Comparison of ENCODE assay signal across 8 cellular contexts in the genomic region with DNA sequence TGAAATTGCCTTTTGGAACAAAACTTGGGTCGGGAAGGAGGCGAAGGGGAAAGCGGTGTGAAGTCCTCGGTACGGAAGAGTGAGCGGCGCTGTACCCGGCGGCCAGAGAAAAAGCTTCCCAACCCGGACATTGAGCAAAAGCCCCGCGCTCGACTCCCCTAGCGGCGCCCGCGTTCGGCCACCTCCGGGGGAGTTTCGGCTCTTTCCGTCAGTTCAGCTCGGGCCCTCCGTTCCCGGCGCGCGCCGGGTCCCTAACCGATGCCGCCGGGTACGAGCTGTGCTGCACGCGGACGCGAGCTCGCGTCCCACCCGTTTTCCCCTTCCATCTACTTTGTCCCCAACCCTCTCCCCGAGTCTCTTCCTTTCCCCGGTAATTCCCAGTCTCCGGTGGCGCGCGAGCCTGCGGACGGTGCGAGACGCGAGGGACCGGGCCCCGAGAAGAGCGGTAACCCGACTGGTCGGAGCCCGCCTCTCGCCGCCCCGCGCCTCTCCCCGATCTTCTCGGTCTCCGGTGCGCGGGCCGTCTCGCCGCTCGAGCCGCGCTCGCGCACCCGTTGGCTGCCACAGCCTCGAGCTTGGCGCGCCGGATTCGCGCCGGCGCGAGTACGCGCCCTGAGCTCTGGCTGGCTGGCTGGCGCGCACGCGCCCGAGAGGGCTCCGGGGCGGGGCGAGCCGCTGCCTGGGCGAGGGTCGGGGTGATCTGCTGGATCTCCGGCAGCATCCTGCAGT. TPM values are rescaled to one million over a fixed set of nuclear protein-coding genes. Genes with fewer than 3 reads are reported as not detected.
DNase-seq lines count a peak whose midpoint lies in the region; ATAC-seq and TF ChIP-seq lines count a peak whose summit lies in the region.

No MANE protein-coding gene starts in this region.

- peak; percentile 55 for ATAC-seq in GM21619 (IDR thresholded peaks at IDR 0.05; ENCODE audit: unreplicated experiment)
- ATAC-seq in naive B cell (ENCODE audit: low read depth in 2 of 2), result peak; percentile 77 to 79

- no peaks in the 10 kb centered on the region for H3K9me3 Mint-ChIP-seq in naive B cell

- H3K27me3 ChIP-seq in esophagus squamous epithelium, result no peaks in the 10 kb centered on the region

- WGBS in esophagus squamous epithelium, 2 donors, result 0% methylated on average over 7 to 45 of the region's 97 CpGs

- peak overlapping the region; percentile 77 to 95 (median 82) for H3K4me3 ChIP-seq in esophagus squamous epithelium

- peak in 4 of 6 experiments; percentile 29 to 39 (median 33) for TF ChIP-seq CTCF in esophagus squamous epithelium (IDR thresholded peaks at IDR 0.05)

- H3K9me3 ChIP-seq in esophagus squamous epithelium, result no peaks in the 10 kb centered on the region

- no peaks in the 10 kb centered on the region for H3K36me3 ChIP-seq in esophagus squamous epithelium

- H3K4me1 ChIP-seq in esophagus squamous epithelium, result peaks cover 0 to 37% (median 18%) of the 10 kb centered on the region in 3 donors

- in situ Hi-C loops in KBM-7 (cut with MboI; ENCODE audit: low pct_unique_long_range_greater_than_20kb, low sequenced_read_pairs), result loop anchor here (10.0 kb wide), 1 partner anchor 138 kb away; no protein-coding TSS in a partner anchor

- peak in 3 of 4 donors; percentile 36 to 75 (median 50) for TF ChIP-seq POLR2A in esophagus squamous epithelium (IDR thresholded peaks at IDR 0.05)

- H3K4me3 Mint-ChIP-seq in naive B cell, result peak overlapping the region; percentile 79 to 99 (median 96)

- H3K4me1 Mint-ChIP-seq in naive B cell, result peaks cover 33 to 48% (median 39%) of the 10 kb centered on the region in 3 donors

- H3K27ac ChIP-seq in esophagus squamous epithelium, result peak overlapping the region; percentile 95 to 96 (median 96)

- DNase-seq in DMS114 treated with DMSO at 0.1 percent for 48 hours (lab: John Stamatoyannopoulos, UW; ENCODE audit: unreplicated experiment) (peak; percentile 87), KBM-7 (peak; percentile 96), esophagus squamous epithelium (lab: John Stamatoyannopoulos, UW) (no peak), naive B cell (peak; percentile 82)
- DNase-seq in activated T-cell treated with anti-CD3 and anti-CD28 coated beads, Interleukin-2, amount 50 U/mL, for 48 hours, result peak; percentile 93 to 96
- DNase-seq in stimulated activated CD8-positive, alpha-beta memory T cell treated with anti-CD3 and anti-CD28 coated beads, Interleukin-7, amount 100 ng/mL, for 48 hours (ENCODE audit: extremely low read depth in 1 of 2, low read depth in 1 of 2), result peak; percentile 72 to 87

- H3K36me3 Mint-ChIP-seq in naive B cell, result no peaks in the 10 kb centered on the region

- peak overlapping the region; percentile 83 to 98 (median 96) for H3K27ac Mint-ChIP-seq in naive B cell

- H3K27me3 Mint-ChIP-seq in naive B cell, result no peaks in the 10 kb centered on the region

- intact Hi-C loops in esophagus squamous epithelium (cut with DNase I), result loop anchor here (5.0 kb wide), 1 partner anchor 140 kb away; no protein-coding TSS in a partner anchor

TF ChIP-seq in PFSK-1, 5 proteins besides CTCF, POLR2A, EP300 and RAD21:
- TF ChIP-seq, protein P1, sequence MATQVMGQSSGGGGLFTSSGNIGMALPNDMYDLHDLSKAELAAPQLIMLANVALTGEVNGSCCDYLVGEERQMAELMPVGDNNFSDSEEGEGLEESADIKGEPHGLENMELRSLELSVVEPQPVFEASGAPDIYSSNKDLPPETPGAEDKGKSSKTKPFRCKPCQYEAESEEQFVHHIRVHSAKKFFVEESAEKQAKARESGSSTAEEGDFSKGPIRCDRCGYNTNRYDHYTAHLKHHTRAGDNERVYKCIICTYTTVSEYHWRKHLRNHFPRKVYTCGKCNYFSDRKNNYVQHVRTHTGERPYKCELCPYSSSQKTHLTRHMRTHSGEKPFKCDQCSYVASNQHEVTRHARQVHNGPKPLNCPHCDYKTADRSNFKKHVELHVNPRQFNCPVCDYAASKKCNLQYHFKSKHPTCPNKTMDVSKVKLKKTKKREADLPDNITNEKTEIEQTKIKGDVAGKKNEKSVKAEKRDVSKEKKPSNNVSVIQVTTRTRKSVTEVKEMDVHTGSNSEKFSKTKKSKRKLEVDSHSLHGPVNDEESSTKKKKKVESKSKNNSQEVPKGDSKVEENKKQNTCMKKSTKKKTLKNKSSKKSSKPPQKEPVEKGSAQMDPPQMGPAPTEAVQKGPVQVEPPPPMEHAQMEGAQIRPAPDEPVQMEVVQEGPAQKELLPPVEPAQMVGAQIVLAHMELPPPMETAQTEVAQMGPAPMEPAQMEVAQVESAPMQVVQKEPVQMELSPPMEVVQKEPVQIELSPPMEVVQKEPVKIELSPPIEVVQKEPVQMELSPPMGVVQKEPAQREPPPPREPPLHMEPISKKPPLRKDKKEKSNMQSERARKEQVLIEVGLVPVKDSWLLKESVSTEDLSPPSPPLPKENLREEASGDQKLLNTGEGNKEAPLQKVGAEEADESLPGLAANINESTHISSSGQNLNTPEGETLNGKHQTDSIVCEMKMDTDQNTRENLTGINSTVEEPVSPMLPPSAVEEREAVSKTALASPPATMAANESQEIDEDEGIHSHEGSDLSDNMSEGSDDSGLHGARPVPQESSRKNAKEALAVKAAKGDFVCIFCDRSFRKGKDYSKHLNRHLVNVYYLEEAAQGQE (IDR thresholded peaks at IDR 0.05; ENCODE audit: insufficient read depth in 1 of 2, low read depth in 2 of 2, low read length in 2 of 2), result no peak
- peak; percentile 85; the same call in 1 of the 2 replicates for TF ChIP-seq TAF1 (IDR thresholded peaks at IDR 0.05; ENCODE audit: borderline replicate concordance, insufficient read depth, low read length)
- TF ChIP-seq FOXP2 (optimal IDR thresholded peaks at IDR 0.05; ENCODE audit: borderline replicate concordance, extremely low read depth, extremely low read length, insufficient read depth), result peak; percentile 69
- TF ChIP-seq SIN3A (IDR thresholded peaks at IDR 0.05; ENCODE audit: borderline replicate concordance, insufficient read depth, low read length), result no peak
- TF ChIP-seq POLR2AphosphoS5 (IDR thresholded peaks at IDR 0.05; ENCODE audit: low read depth, low read length), result no peak; the same call in 1 of the 2 replicates

RNA-seq across cellular contexts. Expression of a gene that starts 0.4 kb away (rescaled TPM):
- polyA plus RNA-seq in PFSK-1 (2012; ENCODE audit: insufficient read length, low read depth), result 21.9 TPM
- total RNA-seq in esophagus squamous epithelium, result 1 to 10 TPM; 4.8 to 9.8 (median 8.5) TPM
- polyA plus RNA-seq in naive B cell (ENCODE audit: low read depth in 6 of 6), result 10 to 100 TPM in 1 of 6 donors, 1 to 10 TPM in 5; 1.9 to 11.4 (median 9.0) TPM

RNA-seq across cellular contexts. Expression of a gene that starts 20.1 kb away (rescaled TPM):
- 0.21 TPM for polyA plus RNA-seq in PFSK-1 (2012; ENCODE audit: insufficient read length, low read depth)
- under 1 TPM in 2 of 4 donors, not detected in 2; 0.18 to 0.53 TPM for total RNA-seq in esophagus squamous epithelium
- polyA plus RNA-seq in naive B cell (ENCODE audit: low read depth in 6 of 6), result not detected

RNA-seq across cellular contexts. Expression of a gene that starts 29.8 kb away (rescaled TPM):
- 14.1 TPM for polyA plus RNA-seq in PFSK-1 (2012; ENCODE audit: insufficient read length, low read depth)
- total RNA-seq in esophagus squamous epithelium, result not detected
- not detected for polyA plus RNA-seq in naive B cell (ENCODE audit: low read depth in 6 of 6)

RNA-seq across cellular contexts. Expression of a gene that starts 43.8 kb away (rescaled TPM):
- polyA plus RNA-seq in PFSK-1 (2012; ENCODE audit: insufficient read length, low read depth), result 27.6 TPM
- 10 to 100 TPM in 2 of 4 donors, 1 to 10 TPM in 2; 4.6 to 17.5 (median 8.8) TPM for total RNA-seq in esophagus squamous epithelium
- 1 to 10 TPM in 1 of 6 donors, under 1 TPM in 1, not detected in 4; 0.86 to 2.1 TPM for polyA plus RNA-seq in naive B cell (ENCODE audit: low read depth in 6 of 6)
